Comparison of ENCODE assay signal across 26 cellular contexts in genomic region chr3:35793668-35794067, GRCh38.
"Had no signal": no experiment of that assay in that cellular context is flagged by ENCODE, and none has a peak within 500 bp of the region (broad histone marks: within the 10 kb centered on the region; RNA-seq: fewer than 3 reads in every experiment).

No MANE protein-coding gene starts in this region.

- H3K27ac ChIP-seq: colonic mucosa had no signal

- H3K36me3 Mint-ChIP-seq: activated naive CD8-positive, alpha-beta T cell had no signal

- H3K4me3 ChIP-seq: colonic mucosa had no signal

- H3K27me3 Mint-ChIP-seq: activated B cell treated with CpG ODN at 0.5 μM for 24 hours; activated CD8-positive, alpha-beta T cell treated with anti-CD3 and anti-CD28 coated beads for 36 hours; activated naive CD8-positive, alpha-beta T cell; activated T-helper 17 cell treated with anti-CD3 and anti-CD28 coated beads, Interleukin-2, amount 50 U/mL, for 72 hours had no signal

- DNase-seq: activated B cell treated with CpG ODN at 0.5 μM for 24 hours; activated CD4-positive, alpha-beta T cell treated with anti-CD3 and anti-CD28 coated beads for 48 hours; activated CD4-positive, alpha-beta T cell treated with anti-CD3 and anti-CD28 coated beads, Interleukin-2, amount 50 U/mL, for 1 hour; activated CD4-positive, alpha-beta T cell treated with anti-CD3 and anti-CD28 coated beads, Interleukin-2, amount 50 U/mL, for 48 hours; activated CD8-positive, alpha-beta memory T cell treated with anti-CD3 and anti-CD28 coated beads for 24 hours; activated CD8-positive, alpha-beta T cell treated with anti-CD3 and anti-CD28 coated beads for 36 hours; activated effector memory CD4-positive, alpha-beta T cell treated with Interleukin-2 at 50 U/mL for 16 hours; activated gamma-delta T cell treated with Interleukin-2 at 50 U/mL for 16 hours; activated naive CD4-positive, alpha-beta T cell treated with anti-CD3 and anti-CD28 coated beads, Interleukin-2, amount 50 U/mL, for 16 hours; activated naive CD4-positive, alpha-beta T cell treated with Interleukin-2 at 50 U/mL for 16 hours; activated T-cell treated with anti-CD3 and anti-CD28 coated beads, Interleukin-2, amount 50 U/mL, for 4 hours; amniotic stem cell; anterior cingulate cortex; caudate nucleus; colonic mucosa; effector memory CD4-positive, alpha-beta T cell; endodermal cell; foreskin fibroblast; head of caudate nucleus; T-helper 2 cell had no signal

- H3K4me1 Mint-ChIP-seq: activated B cell treated with CpG ODN at 0.5 μM for 24 hours; activated T-helper 17 cell treated with anti-CD3 and anti-CD28 coated beads, Interleukin-2, amount 50 U/mL, for 72 hours; endodermal cell had no signal

- ATAC-seq: activated CD4-positive, CD25-positive, alpha-beta regulatory T cell treated with anti-CD3 and anti-CD28 coated beads, Interleukin-2, amount 50 U/mL, for 24 hours; activated CD8-positive, alpha-beta T cell treated with anti-CD3 and anti-CD28 coated beads for 36 hours; activated T-helper 17 cell treated with anti-CD3 and anti-CD28 coated beads, Interleukin-2, amount 50 U/mL, for 72 hours; esophagus mucosa had no signal

- H3K4me3 Mint-ChIP-seq: activated B cell treated with CpG ODN at 0.5 μM for 24 hours; activated CD8-positive, alpha-beta T cell treated with anti-CD3 and anti-CD28 coated beads for 36 hours; activated naive CD8-positive, alpha-beta T cell; activated T-cell treated with anti-CD3 and anti-CD28 coated beads, Interleukin-2, amount 50 U/mL, for 4 hours; activated T-helper 17 cell treated with anti-CD3 and anti-CD28 coated beads, Interleukin-2, amount 50 U/mL, for 72 hours; endodermal cell had no signal

- H3K9me3 Mint-ChIP-seq: activated B cell treated with CpG ODN at 0.5 μM for 24 hours; activated T-cell treated with anti-CD3 and anti-CD28 coated beads, Interleukin-2, amount 50 U/mL, for 4 hours; activated T-helper 17 cell treated with anti-CD3 and anti-CD28 coated beads, Interleukin-2, amount 50 U/mL, for 72 hours; endodermal cell had no signal

- H3K4me1 ChIP-seq: colonic mucosa had no signal

- H3K27me3 ChIP-seq: colonic mucosa had no signal

- H3K27ac Mint-ChIP-seq: activated B cell treated with CpG ODN at 0.5 μM for 24 hours; activated CD8-positive, alpha-beta T cell treated with anti-CD3 and anti-CD28 coated beads for 36 hours; activated naive CD8-positive, alpha-beta T cell; activated T-helper 17 cell treated with anti-CD3 and anti-CD28 coated beads, Interleukin-2, amount 50 U/mL, for 72 hours; endodermal cell had no signal

- H3K9me3 ChIP-seq: colonic mucosa had no signal

- H3K36me3 ChIP-seq: colonic mucosa had no signal

- FAIRE-seq: astrocyte, frontal cortex had no signal
